Comparison of ENCODE assay signal across 8 cellular contexts in the genomic region with DNA sequence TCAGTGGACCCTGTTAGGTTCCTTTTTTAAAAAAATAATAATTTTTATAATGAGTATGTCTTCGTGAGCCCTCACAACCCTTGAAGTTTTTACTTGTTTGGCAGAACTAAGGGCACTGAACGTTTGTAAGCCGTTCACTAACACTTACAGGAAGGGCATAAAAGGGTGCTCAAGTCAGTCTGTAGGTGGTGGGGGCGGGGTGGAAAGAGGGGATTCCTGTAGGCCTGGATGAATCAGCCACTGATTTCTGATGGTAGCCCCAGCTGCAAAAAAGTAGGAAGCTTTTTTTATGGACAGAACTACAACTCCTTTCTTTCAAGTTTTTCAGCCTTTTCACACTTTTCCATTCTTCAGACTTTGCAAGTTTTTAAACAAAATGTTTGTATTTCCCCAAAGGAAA. TPM values are rescaled to one million over a fixed set of nuclear protein-coding genes. Genes with fewer than 3 reads are reported as not detected.
DNase-seq lines count a peak whose midpoint lies in the region; ATAC-seq and TF ChIP-seq lines count a peak whose summit lies in the region.

No MANE protein-coding gene starts in this region.

- peak; percentile 56 to 72 (median 64) for ATAC-seq in T-cell (replicated peaks in 1 of 4)
- ATAC-seq in activated naive CD8-positive, alpha-beta T cell treated with anti-CD3 and anti-CD28 coated beads, Interleukin-2, amount 10 ng/mL, durations not matched to agents 7 days and 5 days (ENCODE audit: low read depth), result peak; percentile 63
- no peak for ATAC-seq in GM19023 (IDR thresholded peaks at IDR 0.05; ENCODE audit: unreplicated experiment)
- ATAC-seq in HG03095 (IDR thresholded peaks at IDR 0.05; ENCODE audit: unreplicated experiment), result no peak
- no peak for ATAC-seq in GM18873 (IDR thresholded peaks at IDR 0.05; ENCODE audit: low FRiP score, unreplicated experiment)

- H3K36me3 Mint-ChIP-seq in T-cell (no peaks in the 10 kb centered on the region), mesothelial cell of epicardium (peaks cover 2% of the 10 kb centered on the region)
- H3K36me3 Mint-ChIP-seq in activated naive CD8-positive, alpha-beta T cell treated with anti-CD3 and anti-CD28 coated beads, Interleukin-2, amount 10 ng/mL, durations not matched to agents 7 days and 5 days, result peaks cover 8% of the 10 kb centered on the region
- H3K36me3 Mint-ChIP-seq in stimulated activated naive CD8-positive, alpha-beta T cell treated with anti-CD3 and anti-CD28 coated beads, Interleukin-15, Interleukin-2, amounts not matched to agents 100 ng/mL and 50 ng/mL, for 24 hours (ENCODE audit: low read depth), result no peaks in the 10 kb centered on the region

- H3K4me1 Mint-ChIP-seq in T-cell (peaks cover 86 to 92% (median 88%) of the 10 kb centered on the region in 3 donors), mesothelial cell of epicardium (peaks cover 52% of the 10 kb centered on the region)
- peaks cover 47% of the 10 kb centered on the region for H3K4me1 Mint-ChIP-seq in activated naive CD8-positive, alpha-beta T cell treated with anti-CD3 and anti-CD28 coated beads, Interleukin-2, amount 10 ng/mL, durations not matched to agents 7 days and 5 days
- peaks cover 86% of the 10 kb centered on the region for H3K4me1 Mint-ChIP-seq in stimulated activated naive CD8-positive, alpha-beta T cell treated with anti-CD3 and anti-CD28 coated beads, Interleukin-15, Interleukin-2, amounts not matched to agents 100 ng/mL and 50 ng/mL, for 24 hours (ENCODE audit: low read depth)

- H3K4me3 Mint-ChIP-seq in T-cell, result peak overlapping the region; percentile 14 to 31 (median 29)
- H3K4me3 Mint-ChIP-seq in activated naive CD8-positive, alpha-beta T cell treated with anti-CD3 and anti-CD28 coated beads, Interleukin-2, amount 10 ng/mL, durations not matched to agents 7 days and 5 days, result no peak overlapping the region
- H3K4me3 Mint-ChIP-seq in mesothelial cell of epicardium, result no peak overlapping the region
- peak overlapping the region; percentile 16 for H3K4me3 Mint-ChIP-seq in stimulated activated naive CD8-positive, alpha-beta T cell treated with anti-CD3 and anti-CD28 coated beads, Interleukin-15, Interleukin-2, amounts not matched to agents 100 ng/mL and 50 ng/mL, for 24 hours

- H3K27me3 Mint-ChIP-seq in T-cell (no peaks in the 10 kb centered on the region), mesothelial cell of epicardium (ENCODE audit: low read depth) (no peaks in the 10 kb centered on the region)
- H3K27me3 Mint-ChIP-seq in activated naive CD8-positive, alpha-beta T cell treated with anti-CD3 and anti-CD28 coated beads, Interleukin-2, amount 10 ng/mL, durations not matched to agents 7 days and 5 days, result no peaks in the 10 kb centered on the region
- H3K27me3 Mint-ChIP-seq in stimulated activated naive CD8-positive, alpha-beta T cell treated with anti-CD3 and anti-CD28 coated beads, Interleukin-15, Interleukin-2, amounts not matched to agents 100 ng/mL and 50 ng/mL, for 24 hours, result no peaks in the 10 kb centered on the region

- POLR2A ChIA-PET in T-cell (lab: Charles Lee), result interaction anchor here (0.5 to 1.0 kb wide), 2 partner anchors 11 to 29 kb away, joined by 3 to 4 read pairs; no protein-coding TSS in a partner anchor
- POLR2A ChIA-PET in activated naive CD8-positive, alpha-beta T cell treated with anti-CD3 and anti-CD28 coated beads, Interleukin-2, amount 10 ng/mL, durations not matched to agents 7 days and 5 days (lab: Charles Lee), result interaction anchor here (1.8 kb wide), 1 partner anchor 35 kb away, joined by 17 read pairs; a partner anchor contains a TSS

- no peaks in the 10 kb centered on the region for H3K9me3 Mint-ChIP-seq in T-cell
- no peaks in the 10 kb centered on the region for H3K9me3 Mint-ChIP-seq in activated naive CD8-positive, alpha-beta T cell treated with anti-CD3 and anti-CD28 coated beads, Interleukin-2, amount 10 ng/mL, durations not matched to agents 7 days and 5 days
- no peaks in the 10 kb centered on the region for H3K9me3 Mint-ChIP-seq in mesothelial cell of epicardium
- H3K9me3 Mint-ChIP-seq in stimulated activated naive CD8-positive, alpha-beta T cell treated with anti-CD3 and anti-CD28 coated beads, Interleukin-15, Interleukin-2, amounts not matched to agents 100 ng/mL and 50 ng/mL, for 24 hours, result no peaks in the 10 kb centered on the region

- no peak for TF ChIP-seq CTCF in mesothelial cell of epicardium (IDR thresholded peaks at IDR 0.05; ENCODE audit: unreplicated experiment)

- peak overlapping the region; percentile 84 to 94 for H3K27ac Mint-ChIP-seq in T-cell
- H3K27ac Mint-ChIP-seq in activated naive CD8-positive, alpha-beta T cell treated with anti-CD3 and anti-CD28 coated beads, Interleukin-2, amount 10 ng/mL, durations not matched to agents 7 days and 5 days, result peak overlapping the region; percentile 52
- peak overlapping the region; percentile 12 for H3K27ac Mint-ChIP-seq in mesothelial cell of epicardium
- H3K27ac Mint-ChIP-seq in stimulated activated naive CD8-positive, alpha-beta T cell treated with anti-CD3 and anti-CD28 coated beads, Interleukin-15, Interleukin-2, amounts not matched to agents 100 ng/mL and 50 ng/mL, for 24 hours, result peak overlapping the region; percentile 93

- DNase-seq in T-cell (peak in 29 of 34 experiments; percentile 28 to 71 (median 51)), mesothelial cell of epicardium (ENCODE audit: low spot score in 2 of 2, unreplicated experiment in 2 of 2) (no peak), NOMO-1 treated with DMSO at 0.1 percent for 48 hours (lab: John Stamatoyannopoulos, UW; ENCODE audit: unreplicated experiment) (no peak)
- DNase-seq in activated naive CD8-positive, alpha-beta T cell treated with anti-CD3 and anti-CD28 coated beads, Interleukin-2, amount 10 ng/mL, durations not matched to agents 7 days and 5 days, result no peak

- CTCF ChIA-PET in T-cell (lab: Charles Lee), result interaction anchor here (0.6 to 4.5 kb wide), 12 partner anchors 8 to 1942 kb away, joined by 3 to 35 read pairs (median 4); no protein-coding TSS in a partner anchor

RNA-seq across cellular contexts. Expression of a gene that starts 35.8 kb away (rescaled TPM):
- total RNA-seq in T-cell (100 to 1,000 TPM in 3 of 5 donors, 10 to 100 TPM in 2; 83.7 to 370 (median 105) TPM), mesothelial cell of epicardium (77.3 to 80.4 TPM (median 79.0 TPM) in 3 replicates)
- total RNA-seq in activated naive CD8-positive, alpha-beta T cell treated with anti-CD3 and anti-CD28 coated beads, Interleukin-2, amount 10 ng/mL, durations not matched to agents 7 days and 5 days, result 10 to 100 TPM; 86.5 to 86.8 TPM

Comparison
In these comparisons a context has a peak if more than half of its experiments do, and no peak if none do; other contexts are left out.
1. ATAC-seq: peak in T-cell (4 of 4) and activated naive CD8-positive, alpha-beta T cell treated with anti-CD3 and anti-CD28 coated beads, Interleukin-2, amount 10 ng/mL, durations not matched to agents 7 days and 5 days (single experiment); none in GM19023 (single experiment), HG03095 (single experiment) and GM18873 (single experiment).
2. DNase-seq: peak in T-cell (29 of 34); none in activated naive CD8-positive, alpha-beta T cell treated with anti-CD3 and anti-CD28 coated beads, Interleukin-2, amount 10 ng/mL, durations not matched to agents 7 days and 5 days (single experiment), mesothelial cell of epicardium (0 of 2) and NOMO-1 treated with DMSO at 0.1 percent for 48 hours (single experiment).
3. H3K27ac Mint-ChIP-seq: peak in every context shown above with its lines; median percentile 93 in stimulated activated naive CD8-positive, alpha-beta T cell treated with anti-CD3 and anti-CD28 coated beads, Interleukin-15, Interleukin-2, amounts not matched to agents 100 ng/mL and 50 ng/mL, for 24 hours; 89 in T-cell; 52 in activated naive CD8-positive, alpha-beta T cell treated with anti-CD3 and anti-CD28 coated beads, Interleukin-2, amount 10 ng/mL, durations not matched to agents 7 days and 5 days; 12 in mesothelial cell of epicardium.
4. H3K4me3 Mint-ChIP-seq: peak in T-cell (3 of 3) and stimulated activated naive CD8-positive, alpha-beta T cell treated with anti-CD3 and anti-CD28 coated beads, Interleukin-15, Interleukin-2, amounts not matched to agents 100 ng/mL and 50 ng/mL, for 24 hours (single experiment); none in activated naive CD8-positive, alpha-beta T cell treated with anti-CD3 and anti-CD28 coated beads, Interleukin-2, amount 10 ng/mL, durations not matched to agents 7 days and 5 days (single experiment) and mesothelial cell of epicardium (single experiment).